ENCODE assay signal across 1 cellular context in the genomic region with DNA sequence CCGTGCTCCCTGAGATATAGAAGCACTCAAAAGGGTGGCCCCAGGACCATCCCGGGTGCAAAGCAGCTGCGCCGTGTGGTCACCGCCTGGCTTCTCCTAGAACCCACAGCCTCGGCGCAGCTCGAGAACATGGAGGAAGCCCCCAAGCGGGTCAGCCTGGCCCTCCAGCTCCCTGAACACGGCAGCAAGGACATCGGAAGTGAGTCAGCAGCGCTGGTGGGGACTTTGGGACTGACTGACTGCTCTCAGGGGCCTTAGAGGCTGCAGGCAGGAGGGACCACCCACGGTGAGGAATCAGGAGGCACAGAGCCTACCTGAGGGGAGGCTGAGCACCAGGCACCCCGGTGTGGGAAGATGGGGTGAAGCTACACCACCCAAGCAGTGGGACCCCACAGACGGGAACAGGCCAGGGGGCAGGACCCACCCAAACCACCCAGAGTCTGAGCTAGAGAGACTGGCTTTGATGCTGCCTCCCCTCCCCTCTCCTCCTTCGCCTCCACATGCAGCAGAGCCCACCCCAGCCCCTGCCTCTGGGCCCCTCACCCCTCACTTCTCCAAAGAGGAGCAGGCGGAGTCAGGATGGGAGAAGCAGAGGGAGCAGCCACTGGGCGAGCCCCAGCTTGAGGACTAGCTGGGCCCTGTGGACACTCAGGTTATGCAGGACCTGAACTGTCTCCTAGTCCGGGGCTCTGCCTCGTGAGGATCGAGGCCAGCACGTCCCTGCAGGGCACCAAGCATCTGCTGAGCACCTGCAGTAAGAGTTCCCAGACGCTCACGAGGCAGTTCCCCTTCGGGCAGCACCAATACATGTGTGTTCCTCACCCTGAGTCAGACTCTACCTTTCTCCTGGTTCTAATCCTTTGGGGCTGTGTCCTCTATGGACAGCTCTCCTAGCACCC.
TF ChIP-seq lines count a peak whose summit lies in the region.

No MANE protein-coding gene starts in this region.

TF ChIP-seq in WTC11, 78 proteins besides CTCF, POLR2A, EP300 and RAD21 (continued from another document):
- TF ChIP-seq, protein P1, sequence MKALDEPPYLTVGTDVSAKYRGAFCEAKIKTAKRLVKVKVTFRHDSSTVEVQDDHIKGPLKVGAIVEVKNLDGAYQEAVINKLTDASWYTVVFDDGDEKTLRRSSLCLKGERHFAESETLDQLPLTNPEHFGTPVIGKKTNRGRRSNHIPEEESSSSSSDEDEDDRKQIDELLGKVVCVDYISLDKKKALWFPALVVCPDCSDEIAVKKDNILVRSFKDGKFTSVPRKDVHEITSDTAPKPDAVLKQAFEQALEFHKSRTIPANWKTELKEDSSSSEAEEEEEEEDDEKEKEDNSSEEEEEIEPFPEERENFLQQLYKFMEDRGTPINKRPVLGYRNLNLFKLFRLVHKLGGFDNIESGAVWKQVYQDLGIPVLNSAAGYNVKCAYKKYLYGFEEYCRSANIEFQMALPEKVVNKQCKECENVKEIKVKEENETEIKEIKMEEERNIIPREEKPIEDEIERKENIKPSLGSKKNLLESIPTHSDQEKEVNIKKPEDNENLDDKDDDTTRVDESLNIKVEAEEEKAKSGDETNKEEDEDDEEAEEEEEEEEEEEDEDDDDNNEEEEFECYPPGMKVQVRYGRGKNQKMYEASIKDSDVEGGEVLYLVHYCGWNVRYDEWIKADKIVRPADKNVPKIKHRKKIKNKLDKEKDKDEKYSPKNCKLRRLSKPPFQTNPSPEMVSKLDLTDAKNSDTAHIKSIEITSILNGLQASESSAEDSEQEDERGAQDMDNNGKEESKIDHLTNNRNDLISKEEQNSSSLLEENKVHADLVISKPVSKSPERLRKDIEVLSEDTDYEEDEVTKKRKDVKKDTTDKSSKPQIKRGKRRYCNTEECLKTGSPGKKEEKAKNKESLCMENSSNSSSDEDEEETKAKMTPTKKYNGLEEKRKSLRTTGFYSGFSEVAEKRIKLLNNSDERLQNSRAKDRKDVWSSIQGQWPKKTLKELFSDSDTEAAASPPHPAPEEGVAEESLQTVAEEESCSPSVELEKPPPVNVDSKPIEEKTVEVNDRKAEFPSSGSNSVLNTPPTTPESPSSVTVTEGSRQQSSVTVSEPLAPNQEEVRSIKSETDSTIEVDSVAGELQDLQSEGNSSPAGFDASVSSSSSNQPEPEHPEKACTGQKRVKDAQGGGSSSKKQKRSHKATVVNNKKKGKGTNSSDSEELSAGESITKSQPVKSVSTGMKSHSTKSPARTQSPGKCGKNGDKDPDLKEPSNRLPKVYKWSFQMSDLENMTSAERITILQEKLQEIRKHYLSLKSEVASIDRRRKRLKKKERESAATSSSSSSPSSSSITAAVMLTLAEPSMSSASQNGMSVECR (CRISPR knock-in tag; IDR thresholded peaks at IDR 0.05; ENCODE audit: borderline replicate concordance) = no peak
- TF ChIP-seq, protein P2, sequence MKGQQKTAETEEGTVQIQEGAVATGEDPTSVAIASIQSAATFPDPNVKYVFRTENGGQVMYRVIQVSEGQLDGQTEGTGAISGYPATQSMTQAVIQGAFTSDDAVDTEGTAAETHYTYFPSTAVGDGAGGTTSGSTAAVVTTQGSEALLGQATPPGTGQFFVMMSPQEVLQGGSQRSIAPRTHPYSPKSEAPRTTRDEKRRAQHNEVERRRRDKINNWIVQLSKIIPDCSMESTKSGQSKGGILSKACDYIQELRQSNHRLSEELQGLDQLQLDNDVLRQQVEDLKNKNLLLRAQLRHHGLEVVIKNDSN (CRISPR knock-in tag; IDR thresholded peaks at IDR 0.05) = no peak
- TF ChIP-seq, protein P3, sequence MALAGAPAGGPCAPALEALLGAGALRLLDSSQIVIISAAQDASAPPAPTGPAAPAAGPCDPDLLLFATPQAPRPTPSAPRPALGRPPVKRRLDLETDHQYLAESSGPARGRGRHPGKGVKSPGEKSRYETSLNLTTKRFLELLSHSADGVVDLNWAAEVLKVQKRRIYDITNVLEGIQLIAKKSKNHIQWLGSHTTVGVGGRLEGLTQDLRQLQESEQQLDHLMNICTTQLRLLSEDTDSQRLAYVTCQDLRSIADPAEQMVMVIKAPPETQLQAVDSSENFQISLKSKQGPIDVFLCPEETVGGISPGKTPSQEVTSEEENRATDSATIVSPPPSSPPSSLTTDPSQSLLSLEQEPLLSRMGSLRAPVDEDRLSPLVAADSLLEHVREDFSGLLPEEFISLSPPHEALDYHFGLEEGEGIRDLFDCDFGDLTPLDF (CRISPR knock-in tag; IDR thresholded peaks at IDR 0.05) = no peak
- TF ChIP-seq, protein P4, sequence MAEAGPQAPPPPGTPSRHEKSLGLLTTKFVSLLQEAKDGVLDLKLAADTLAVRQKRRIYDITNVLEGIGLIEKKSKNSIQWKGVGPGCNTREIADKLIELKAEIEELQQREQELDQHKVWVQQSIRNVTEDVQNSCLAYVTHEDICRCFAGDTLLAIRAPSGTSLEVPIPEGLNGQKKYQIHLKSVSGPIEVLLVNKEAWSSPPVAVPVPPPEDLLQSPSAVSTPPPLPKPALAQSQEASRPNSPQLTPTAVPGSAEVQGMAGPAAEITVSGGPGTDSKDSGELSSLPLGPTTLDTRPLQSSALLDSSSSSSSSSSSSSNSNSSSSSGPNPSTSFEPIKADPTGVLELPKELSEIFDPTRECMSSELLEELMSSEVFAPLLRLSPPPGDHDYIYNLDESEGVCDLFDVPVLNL (CRISPR knock-in tag; IDR thresholded peaks at IDR 0.05; ENCODE audit: borderline replicate concordance, low read depth) = no peak
- TF ChIP-seq SP1 (CRISPR knock-in tag; conservative IDR thresholded peaks at IDR 0.05) = no peak
